ENCODE assay signal across 21 cellular contexts in genomic region chrX:151852294-151852693, GRCh38.
A peak's percentile ranks its signal among the peaks of the same experiment; 100 is the strongest.
DNase-seq lines count a peak whose midpoint lies in the region; ATAC-seq and TF ChIP-seq lines count a peak whose summit lies in the region.
"Had no signal": no experiment of that assay in that cellular context is flagged by ENCODE, and none has a peak within 500 bp of the region (broad histone marks: within the 10 kb centered on the region; RNA-seq: fewer than 3 reads in every experiment).

No MANE protein-coding gene starts in this region.

- ATAC-seq in HG02763 (IDR thresholded peaks at IDR 0.05; ENCODE audit: unreplicated experiment), result no peak
- no peak for ATAC-seq in HG03097 (IDR thresholded peaks at IDR 0.05; ENCODE audit: low FRiP score, unreplicated experiment)
- ATAC-seq in GM21529 (IDR thresholded peaks at IDR 0.05; ENCODE audit: unreplicated experiment), result no peak
- ATAC-seq: stimulated activated memory B cell treated with anti-CD40 and anti-IgM and Interleukin-4, amounts not matched to agents 10 μg/mL and 1 μg/mL and 100 μg/mL, for 72 hours had no signal

- H2AFZ ChIP-seq in OCI-LY1 (ENCODE audit: low read length), result no peak overlapping the region

- no peaks in the 10 kb centered on the region for H3K9me2 ChIP-seq in OCI-LY1 (ENCODE audit: low read depth, low read length)

- peaks cover 6% of the 10 kb centered on the region for H3K4me1 Mint-ChIP-seq in endodermal cell
- H3K4me1 Mint-ChIP-seq: CD8-positive, alpha-beta memory T cell; stimulated activated memory B cell treated with anti-CD40 and anti-IgM and Interleukin-4, amounts not matched to agents 10 μg/mL and 1 μg/mL and 100 μg/mL, for 72 hours had no signal

- H3K79me2 ChIP-seq in OCI-LY1 (ENCODE audit: insufficient read depth, low read length), result no peaks in the 10 kb centered on the region

- H4K20me1 ChIP-seq in OCI-LY1 (ENCODE audit: insufficient read depth, low read length), result no peaks in the 10 kb centered on the region

- no peak overlapping the region for H3K4me2 ChIP-seq in OCI-LY1 (ENCODE audit: low read length)

- H3K36me3 ChIP-seq in OCI-LY1 (ENCODE audit: insufficient read depth, low read length) (no peaks in the 10 kb centered on the region), endodermal cell (ENCODE audit: control insufficient read depth, insufficient read depth, low read length) (no peaks in the 10 kb centered on the region)
- H3K36me3 ChIP-seq: adrenal gland, colonic mucosa, suprapubic skin, uterus had no signal

- no peaks in the 10 kb centered on the region for H3K4me1 ChIP-seq in OCI-LY1 (ENCODE audit: insufficient read depth, low read length, severe bottlenecking)
- H3K4me1 ChIP-seq in endodermal cell (ENCODE audit: control insufficient read depth, insufficient read depth, low read length), result no peaks in the 10 kb centered on the region
- H3K4me1 ChIP-seq: adrenal gland, colonic mucosa, suprapubic skin, uterus had no signal

- DNase-seq in AG08396 (ENCODE audit: low spot score) (peak; percentile 8), endodermal cell (peak; percentile 57), NCI-H2171 treated with DMSO at 0.1 percent for 48 hours (lab: John Stamatoyannopoulos, UW) (no peak)
- DNase-seq: activated CD4-positive, alpha-beta T cell treated with anti-CD3 and anti-CD28 coated beads for 1 hour; activated T-cell treated with anti-CD3 and anti-CD28 coated beads, Interleukin-2, amount 50 U/mL, for 24 hours; adrenal gland; CD8-positive, alpha-beta memory T cell; colonic mucosa; DMS79; GOT3; NCI-H187 treated with DMSO at 0.1 percent for 48 hours; NCI-H446; nucleus accumbens; uterus had no signal

- peaks cover 48% of the 10 kb centered on the region for H3K9me3 Mint-ChIP-seq in endodermal cell
- H3K9me3 Mint-ChIP-seq: activated T-cell treated with anti-CD3 and anti-CD28 coated beads, Interleukin-2, amount 50 U/mL, for 24 hours; stimulated activated memory B cell treated with anti-CD40 and anti-IgM and Interleukin-4, amounts not matched to agents 10 μg/mL and 1 μg/mL and 100 μg/mL, for 72 hours had no signal

- no peak overlapping the region for H3K27ac Mint-ChIP-seq in endodermal cell
- H3K27ac Mint-ChIP-seq: activated T-cell treated with anti-CD3 and anti-CD28 coated beads, Interleukin-2, amount 50 U/mL, for 24 hours; CD8-positive, alpha-beta memory T cell; stimulated activated memory B cell treated with anti-CD40 and anti-IgM and Interleukin-4, amounts not matched to agents 10 μg/mL and 1 μg/mL and 100 μg/mL, for 72 hours had no signal

- H3K9me3 ChIP-seq in OCI-LY1 (ENCODE audit: low read length) (no peaks in the 10 kb centered on the region), endodermal cell (ENCODE audit: control insufficient read depth, low read length) (no peaks in the 10 kb centered on the region)
- H3K9me3 ChIP-seq: adrenal gland, colonic mucosa, suprapubic skin, uterus had no signal

- H3K27ac ChIP-seq in OCI-LY1 (ENCODE audit: low read depth, low read length, poor library complexity, severe bottlenecking) (no peak overlapping the region), endodermal cell (ENCODE audit: low read depth, low read length) (no peak overlapping the region)
- H3K27ac ChIP-seq: adrenal gland, colonic mucosa, suprapubic skin, uterus had no signal

- no peak overlapping the region for H3K4me3 ChIP-seq in OCI-LY1 (ENCODE audit: low read depth, low read length, poor library complexity, severe bottlenecking)
- H3K4me3 ChIP-seq in endodermal cell (ENCODE audit: low read length), result no peak overlapping the region
- H3K4me3 ChIP-seq: adrenal gland, colonic mucosa, suprapubic skin, uterus had no signal

- no peaks in the 10 kb centered on the region for H3K27me3 ChIP-seq in OCI-LY1 (ENCODE audit: insufficient read depth, low read length)
- H3K27me3 ChIP-seq in endodermal cell (ENCODE audit: control insufficient read depth, insufficient read depth, low read length, poor library complexity, severe bottlenecking), result no peaks in the 10 kb centered on the region
- H3K27me3 ChIP-seq: adrenal gland, colonic mucosa, suprapubic skin, uterus had no signal

- no peaks in the 10 kb centered on the region for H3K36me3 Mint-ChIP-seq in endodermal cell (ENCODE audit: low read depth)
- H3K36me3 Mint-ChIP-seq: CD8-positive, alpha-beta memory T cell; stimulated activated memory B cell treated with anti-CD40 and anti-IgM and Interleukin-4, amounts not matched to agents 10 μg/mL and 1 μg/mL and 100 μg/mL, for 72 hours had no signal

- no peaks in the 10 kb centered on the region for H3F3A ChIP-seq in OCI-LY1 (ENCODE audit: insufficient read depth, low read length)

- no peak overlapping the region for H3K4me3 Mint-ChIP-seq in endodermal cell
- H3K4me3 Mint-ChIP-seq: activated T-cell treated with anti-CD3 and anti-CD28 coated beads, Interleukin-2, amount 50 U/mL, for 24 hours; CD8-positive, alpha-beta memory T cell; stimulated activated memory B cell treated with anti-CD40 and anti-IgM and Interleukin-4, amounts not matched to agents 10 μg/mL and 1 μg/mL and 100 μg/mL, for 72 hours had no signal

- WGBS in endodermal cell (ENCODE audit: insufficient coverage in 1 of 2, insufficient read length in 1 of 2), 2 experiments, result 90 to 100% methylated on average over 1 to 3 of the region's 3 CpGs

- H3K9ac ChIP-seq in OCI-LY1 (ENCODE audit: low read length), result no peak overlapping the region
- no peak overlapping the region for H3K9ac ChIP-seq in endodermal cell (ENCODE audit: extremely low read depth, low read length, poor library complexity, severe bottlenecking)

- TF ChIP-seq CTCF in GM12873 (IDR thresholded peaks at IDR 0.05; ENCODE audit: insufficient read depth, low read depth, low read length, missing control alignments), result peak; percentile 30
- peak; percentile 15; the same call in 1 of the 2 replicates for TF ChIP-seq CTCF in OCI-LY1 (IDR thresholded peaks at IDR 0.05; ENCODE audit: low read length)
- peak; percentile 34 for TF ChIP-seq CTCF in endodermal cell (conservative IDR thresholded peaks at IDR 0.05)

- no peaks in the 10 kb centered on the region for H3K27me3 Mint-ChIP-seq in endodermal cell (ENCODE audit: insufficient read depth)
- H3K27me3 Mint-ChIP-seq: stimulated activated memory B cell treated with anti-CD40 and anti-IgM and Interleukin-4, amounts not matched to agents 10 μg/mL and 1 μg/mL and 100 μg/mL, for 72 hours had no signal
